In the genomic region with DNA sequence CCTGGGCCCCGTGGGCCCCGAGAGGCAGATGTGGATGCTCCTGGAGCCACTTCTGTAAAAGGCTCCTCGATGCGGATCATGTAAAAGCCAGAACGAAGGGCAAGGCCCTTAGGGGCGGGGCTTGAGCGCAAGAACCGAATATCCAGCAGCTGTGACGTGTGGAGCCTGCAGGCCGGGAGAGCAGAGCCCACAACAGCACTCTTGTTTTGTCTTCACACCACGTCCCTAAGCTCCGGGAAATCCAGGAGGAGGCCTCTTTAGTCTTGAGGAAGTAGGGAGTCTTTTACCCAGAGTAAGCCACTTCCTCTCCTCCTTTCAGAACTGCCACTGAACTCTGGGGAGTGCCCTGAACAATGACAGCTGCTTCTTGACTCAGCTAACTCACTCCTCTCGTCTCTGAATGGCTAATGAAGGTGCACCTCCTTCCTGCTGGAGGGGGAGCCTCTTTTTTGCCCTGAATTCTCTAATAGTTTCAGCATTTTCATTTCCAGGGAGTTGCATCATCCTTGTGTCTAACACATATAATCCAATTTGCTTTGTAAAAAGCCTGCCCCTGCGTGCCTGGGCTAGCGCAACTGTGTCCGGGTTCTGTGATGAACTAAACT, we compare ENCODE assay signal across 8 cellular contexts. TPM values are rescaled to one million over a fixed set of nuclear protein-coding genes. Genes with fewer than 3 reads are reported as not detected.
DNase-seq lines count a peak whose midpoint lies in the region; ATAC-seq and TF ChIP-seq lines count a peak whose summit lies in the region.

No MANE protein-coding gene starts in this region.

- H3K27ac Mint-ChIP-seq in stimulated activated naive CD8-positive, alpha-beta T cell treated with anti-CD3 and anti-CD28 coated beads, Interleukin-15, Interleukin-2, amounts not matched to agents 100 ng/mL and 50 ng/mL, for 24 hours, result peak overlapping the region; percentile 77

- H3K27me3 Mint-ChIP-seq in stimulated activated naive CD8-positive, alpha-beta T cell treated with anti-CD3 and anti-CD28 coated beads, Interleukin-15, Interleukin-2, amounts not matched to agents 100 ng/mL and 50 ng/mL, for 24 hours, result no peaks in the 10 kb centered on the region

- ATAC-seq in GM19328 (IDR thresholded peaks at IDR 0.05; ENCODE audit: unreplicated experiment), result no peak

- DNase-seq in DMS53 treated with DMSO at 0.1 percent for 48 hours (lab: John Stamatoyannopoulos, UW; ENCODE audit: unreplicated experiment) (peak; percentile 65), HS-5 (ENCODE audit: low read depth) (peak; percentile 19), SK-N-MC (ENCODE audit: low read depth, low spot score) (peak; percentile 78), coronary artery (ENCODE audit: low spot score) (no peak), lower leg skin (ENCODE audit: low spot score in 2 of 2) (peak; percentile 51 to 87), NCI-H1930 (lab: John Stamatoyannopoulos, UW) (no peak)

- H3K9me3 ChIP-seq in SK-N-MC (ENCODE audit: low read depth, low read length), result no peaks in the 10 kb centered on the region

- peak overlapping the region; percentile 69 for H3K9ac ChIP-seq in SK-N-MC (ENCODE audit: insufficient read length)

- H3K4me1 Mint-ChIP-seq in stimulated activated naive CD8-positive, alpha-beta T cell treated with anti-CD3 and anti-CD28 coated beads, Interleukin-15, Interleukin-2, amounts not matched to agents 100 ng/mL and 50 ng/mL, for 24 hours (ENCODE audit: low read depth), result peaks cover 26% of the 10 kb centered on the region

- peaks cover 60% of the 10 kb centered on the region for H3K36me3 Mint-ChIP-seq in stimulated activated naive CD8-positive, alpha-beta T cell treated with anti-CD3 and anti-CD28 coated beads, Interleukin-15, Interleukin-2, amounts not matched to agents 100 ng/mL and 50 ng/mL, for 24 hours (ENCODE audit: low read depth)

- H3K36me3 ChIP-seq in SK-N-MC (ENCODE audit: insufficient read depth, low read length), result peaks cover 42% of the 10 kb centered on the region

- 36 to 46% methylated on average over 16 of the region's 16 CpGs for WGBS in lower leg skin, 2 donors

- H3K9me3 Mint-ChIP-seq in stimulated activated naive CD8-positive, alpha-beta T cell treated with anti-CD3 and anti-CD28 coated beads, Interleukin-15, Interleukin-2, amounts not matched to agents 100 ng/mL and 50 ng/mL, for 24 hours, result no peaks in the 10 kb centered on the region

- intact Hi-C loops in lower leg skin (cut with DNase I; ENCODE audit: low total_unique reads), result no loop called here

- peak overlapping the region; percentile 30 for H3K4me3 Mint-ChIP-seq in stimulated activated naive CD8-positive, alpha-beta T cell treated with anti-CD3 and anti-CD28 coated beads, Interleukin-15, Interleukin-2, amounts not matched to agents 100 ng/mL and 50 ng/mL, for 24 hours

- peak overlapping the region; percentile 63 for H3K4me3 ChIP-seq in SK-N-MC
- peak overlapping the region; percentile 51 for H3K4me3 ChIP-seq in coronary artery
- no peak overlapping the region for H3K4me3 ChIP-seq in lower leg skin (ENCODE audit: low read depth, poor library complexity, severe bottlenecking)

- TF ChIP-seq CTCF in coronary artery (IDR thresholded peaks at IDR 0.05) (no peak), lower leg skin (IDR thresholded peaks at IDR 0.05) (no peak)

- TF ChIP-seq POLR2A in lower leg skin (IDR thresholded peaks at IDR 0.05), result no peak

- H3K27ac ChIP-seq in SK-N-MC, result peak overlapping the region; percentile 95
- peak overlapping the region; percentile 38 to 81 for H3K27ac ChIP-seq in coronary artery

RNA-seq across cellular contexts. Expression of a gene that starts 12.5 kb away (rescaled TPM):
- 10 to 100 TPM in 3 of 4 donors, 1 to 10 TPM in 1; 6.3 to 20.9 (median 16.8) TPM for total RNA-seq in lower leg skin

RNA-seq across cellular contexts. Expression of a gene that starts 23.1 kb away (rescaled TPM):
- 10 to 100 TPM; 10.5 to 16.3 (median 11.5) TPM for total RNA-seq in lower leg skin

Comparison
In these comparisons a context has a peak if more than half of its experiments do, and no peak if none do; other contexts are left out.
1. DNase-seq: peak in DMS53 treated with DMSO at 0.1 percent for 48 hours (single experiment), HS-5 (single experiment), SK-N-MC (single experiment) and lower leg skin (2 of 2); none in coronary artery (single experiment) and NCI-H1930 (0 of 2).